Comparison of ENCODE assay signal across 24 cellular contexts in genomic region chr5:23274156-23274555, GRCh38.
"Had no signal": no experiment of that assay in that cellular context is flagged by ENCODE, and none has a peak within 500 bp of the region (broad histone marks: within the 10 kb centered on the region; RNA-seq: fewer than 3 reads in every experiment).

No MANE protein-coding gene starts in this region.

- DNase-seq: effector CD8-positive, alpha-beta T cell; endodermal cell; erythroblast; esophagus squamous epithelium; foreskin melanocyte; glutamatergic neuron; heart right ventricle; hippocampal formation; left cardiac atrium; mesendoderm; midbrain; naive thymus-derived CD4-positive, alpha-beta T cell; right lobe of liver; small intestine; stimulated activated CD4-positive, alpha-beta T cell treated with anti-CD3 and anti-CD28 coated beads, Interleukin-15, amount 100 ng/mL, for 24 hours; stimulated activated CD4-positive, alpha-beta T cell treated with anti-CD3 and anti-CD28 coated beads, Interleukin-4, amount 100 ng/mL, for 1 hour; stimulated activated CD8-positive, alpha-beta memory T cell treated with anti-CD3 and anti-CD28 coated beads, Interleukin-4, amount 100 ng/mL, for 48 hours; stimulated activated naive CD4-positive, alpha-beta T cell treated with Interleukin-2 at 50 U/mL for 16 hours; stomach; thyroid gland; trophoblast cell had no signal

- H3K4me1 ChIP-seq: esophagus squamous epithelium, heart right ventricle, left lung, neural progenitor cell, parathyroid adenoma, right lobe of liver, stomach, thyroid gland had no signal

- H3K9me3 ChIP-seq: esophagus squamous epithelium, left lung, right lobe of liver had no signal

- ATAC-seq: heart right ventricle; left cardiac atrium; left lung; naive thymus-derived CD4-positive, alpha-beta T cell; right lobe of liver had no signal

- H3K27ac ChIP-seq: esophagus squamous epithelium, heart right ventricle, left lung, neural progenitor cell, parathyroid adenoma, right lobe of liver, stomach, thyroid gland had no signal

- H3K27me3 ChIP-seq: esophagus squamous epithelium, heart right ventricle, left lung, neural progenitor cell, right lobe of liver, stomach, thyroid gland had no signal

- H3K36me3 ChIP-seq: esophagus squamous epithelium, heart right ventricle, left lung, neural progenitor cell, right lobe of liver, stomach, thyroid gland had no signal

- H3K4me3 ChIP-seq: esophagus squamous epithelium, heart right ventricle, left lung, neural progenitor cell, right lobe of liver, stomach, thyroid gland had no signal
